ENCODE assay signal across 15 cellular contexts in the genomic region with DNA sequence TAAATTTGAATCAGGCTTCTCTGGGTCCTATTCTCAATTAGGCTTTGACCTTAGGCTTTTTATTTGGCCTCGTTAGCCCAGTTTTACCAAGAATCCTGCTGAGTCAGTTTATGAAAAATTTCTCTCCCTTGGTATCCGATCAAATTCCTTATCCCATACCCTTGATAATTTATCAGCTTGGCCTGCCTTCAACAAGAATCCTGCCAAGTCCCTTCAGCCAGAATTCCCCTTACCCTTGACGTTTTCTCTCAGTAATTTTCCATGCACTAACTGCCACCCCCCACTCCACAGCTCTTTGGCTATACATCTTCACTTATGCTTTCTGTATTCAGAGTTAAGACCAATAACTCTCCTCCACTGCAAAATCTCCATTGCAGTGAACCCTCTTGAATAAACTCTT.
"Had no signal": no experiment of that assay in that cellular context is flagged by ENCODE, and none has a peak within 500 bp of the region (broad histone marks: within the 10 kb centered on the region; RNA-seq: fewer than 3 reads in every experiment).

No MANE protein-coding gene starts in this region.

- DNase-seq: colonic mucosa; dermis blood vessel endothelial cell; effector CD8-positive, alpha-beta T cell; gastrocnemius medialis; heart right ventricle; hypothalamus; kidney glomerular epithelial cell; naive thymus-derived CD4-positive, alpha-beta T cell; ovary; right cardiac atrium; small intestine; stimulated activated CD4-positive, alpha-beta T cell treated with anti-CD3 and anti-CD28 coated beads, Interleukin-12 subunit alpha, Interleukin-12 subunit beta, amount 100 ng/mL, for 4 hours; stimulated activated naive CD4-positive, alpha-beta T cell; stomach; thyroid gland had no signal

- H3K4me3 ChIP-seq: colonic mucosa, gastrocnemius medialis, heart right ventricle, ovary, stomach, thyroid gland had no signal

- ATAC-seq: gastrocnemius medialis; heart right ventricle; naive thymus-derived CD4-positive, alpha-beta T cell; right cardiac atrium had no signal
